ENCODE assay signal across 8 cellular contexts in the genomic region with DNA sequence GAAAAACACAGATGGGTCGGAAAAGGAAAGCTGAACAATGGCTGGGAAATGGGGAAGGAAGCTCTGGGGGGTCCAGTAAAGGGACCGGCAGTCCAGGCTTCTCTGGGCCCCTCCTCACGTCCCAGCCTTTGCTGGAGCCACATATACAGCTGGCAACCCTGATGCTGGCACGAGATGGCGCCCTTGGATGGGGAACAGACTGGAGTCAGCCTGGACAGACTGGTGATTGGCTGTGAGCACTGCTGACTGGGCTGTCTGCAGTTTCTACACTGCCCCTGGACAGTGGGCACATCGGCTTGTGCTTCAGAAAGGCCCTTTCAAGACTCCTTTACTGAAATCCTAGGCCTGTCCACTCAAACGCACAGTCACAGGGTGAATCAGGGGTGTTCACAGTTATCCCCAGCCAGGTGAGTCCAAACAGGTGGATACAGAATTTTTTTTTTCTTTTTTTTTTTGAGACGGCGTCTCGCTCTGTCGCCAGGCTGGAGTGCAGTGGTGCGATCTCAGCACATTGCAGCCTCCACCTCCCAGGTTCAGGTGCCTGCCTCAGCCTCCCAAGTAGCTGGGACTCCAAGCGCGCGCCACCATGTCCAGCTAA. TPM values are rescaled to one million over a fixed set of nuclear protein-coding genes. Genes with fewer than 3 reads are reported as not detected.
DNase-seq lines count a peak whose midpoint lies in the region; ATAC-seq and TF ChIP-seq lines count a peak whose summit lies in the region.

No MANE protein-coding gene starts in this region.

- H3K4me1 ChIP-seq in SJCRH30 (peaks cover 9% of the 10 kb centered on the region), heart left ventricle (peaks cover 0 to 19% (median 7%) of the 10 kb centered on the region in 12 donors), prostate gland (replicated peaks) (peaks cover 2% of the 10 kb centered on the region)

- H3K9me3 Mint-ChIP-seq in activated naive CD8-positive, alpha-beta T cell treated with anti-CD3 and anti-CD28 coated beads, Interleukin-2, amount 10 ng/mL, durations not matched to agents 7 days and 5 days = no peaks in the 10 kb centered on the region

- WGBS in heart left ventricle, 4 donors = 53 to 57% (median 54%) methylated on average over 15 of the region's 15 CpGs
- 50% methylated on average over 15 of the region's 15 CpGs for WGBS in prostate gland

- peaks cover 40% of the 10 kb centered on the region for H3K27me3 Mint-ChIP-seq in activated naive CD8-positive, alpha-beta T cell treated with anti-CD3 and anti-CD28 coated beads, Interleukin-2, amount 10 ng/mL, durations not matched to agents 7 days and 5 days

- H3K27ac Mint-ChIP-seq in activated naive CD8-positive, alpha-beta T cell treated with anti-CD3 and anti-CD28 coated beads, Interleukin-2, amount 10 ng/mL, durations not matched to agents 7 days and 5 days = no peak overlapping the region

- H3K27me3 ChIP-seq in SJCRH30 = no peaks in the 10 kb centered on the region
- peaks cover 0 to 30% (median 0%) of the 10 kb centered on the region in 9 donors for H3K27me3 ChIP-seq in heart left ventricle
- H3K27me3 ChIP-seq in prostate gland (replicated peaks; ENCODE audit: insufficient read depth) = no peaks in the 10 kb centered on the region

- DNase-seq in ELR (ENCODE audit: low read depth) (peak; percentile 80), NAMALWA (ENCODE audit: low spot score) (peak; percentile 74), SJCRH30 (peak; percentile 87 to 93), heart left ventricle (peak; percentile 74 to 89 (median 82)), prostate gland (ENCODE audit: low spot score) (peak; percentile 77)
- DNase-seq in activated naive CD8-positive, alpha-beta T cell treated with anti-CD3 and anti-CD28 coated beads, Interleukin-2, amount 10 ng/mL, durations not matched to agents 7 days and 5 days = peak; percentile 69

- H3K4me3 Mint-ChIP-seq in activated naive CD8-positive, alpha-beta T cell treated with anti-CD3 and anti-CD28 coated beads, Interleukin-2, amount 10 ng/mL, durations not matched to agents 7 days and 5 days = no peak overlapping the region

- H3K4me3 ChIP-seq in SJCRH30 (no peak overlapping the region), heart left ventricle (no peak overlapping the region), prostate gland (no peak overlapping the region)

- intact Hi-C loops in heart left ventricle (cut with DNase I) = loop anchor here (1.0 to 10.0 kb wide), 5 partner anchors 77 to 222 kb away; a partner anchor contains a TSS
- intact Hi-C loops in prostate gland (cut with DNase I) = loop anchor here (1.0 kb wide), 1 partner anchor 222 kb away; no protein-coding TSS in a partner anchor

- H3K36me3 Mint-ChIP-seq in activated naive CD8-positive, alpha-beta T cell treated with anti-CD3 and anti-CD28 coated beads, Interleukin-2, amount 10 ng/mL, durations not matched to agents 7 days and 5 days = no peaks in the 10 kb centered on the region

- H3K36me3 ChIP-seq in SJCRH30 (no peaks in the 10 kb centered on the region), heart left ventricle (no peaks in the 10 kb centered on the region), prostate gland (no peaks in the 10 kb centered on the region)

- H3K27ac ChIP-seq in SJCRH30 (no peak overlapping the region), heart left ventricle (no peak overlapping the region), prostate gland (no peak overlapping the region)

- H3K9me3 ChIP-seq in SJCRH30 (replicated peaks) (no peaks in the 10 kb centered on the region), heart left ventricle (no peaks in the 10 kb centered on the region), prostate gland (no peaks in the 10 kb centered on the region)

- peak; percentile 55 to 80 (median 67) for TF ChIP-seq CTCF in heart left ventricle (IDR thresholded peaks at IDR 0.05)
- peak; percentile 23 to 92 (median 76) for TF ChIP-seq CTCF in prostate gland (IDR thresholded peaks at IDR 0.05)

- peak; percentile 69 for ATAC-seq in activated naive CD8-positive, alpha-beta T cell treated with anti-CD3 and anti-CD28 coated beads, Interleukin-2, amount 10 ng/mL, durations not matched to agents 7 days and 5 days (ENCODE audit: low read depth)
- ATAC-seq in heart left ventricle (peak; percentile 87 to 90 (median 88)), GM19328 (IDR thresholded peaks at IDR 0.05; ENCODE audit: unreplicated experiment) (no peak), GM19324 (IDR thresholded peaks at IDR 0.05; ENCODE audit: low FRiP score, unreplicated experiment) (no peak)

- TF ChIP-seq POLR2A in heart left ventricle (IDR thresholded peaks at IDR 0.05) (no peak), prostate gland (IDR thresholded peaks at IDR 0.05) (no peak)

- POLR2A ChIA-PET in activated naive CD8-positive, alpha-beta T cell treated with anti-CD3 and anti-CD28 coated beads, Interleukin-2, amount 10 ng/mL, durations not matched to agents 7 days and 5 days (lab: Charles Lee) = interaction anchor here (0.6 kb wide), 1 partner anchor 642 kb away, joined by 6 read pairs; no protein-coding TSS in a partner anchor

- peaks cover 4% of the 10 kb centered on the region for H3K4me1 Mint-ChIP-seq in activated naive CD8-positive, alpha-beta T cell treated with anti-CD3 and anti-CD28 coated beads, Interleukin-2, amount 10 ng/mL, durations not matched to agents 7 days and 5 days

RNA-seq across cellular contexts. Expression of a gene that starts 31.1 kb away (rescaled TPM):
- 19.0 and 20.6 TPM in 2 replicates for total RNA-seq in SJCRH30 (2014; rRNA removed; shearing (Covaris generic))
- 10 to 100 TPM; 26.5 to 30.2 TPM for total RNA-seq in activated naive CD8-positive, alpha-beta T cell treated with anti-CD3 and anti-CD28 coated beads, Interleukin-2, amount 10 ng/mL, durations not matched to agents 7 days and 5 days
- total RNA-seq in heart left ventricle (10 to 100 TPM in 8 of 9 donors, 1 to 10 TPM in 1; 9.7 to 17.7 (median 15.2) TPM), prostate gland (10 to 100 TPM; 18.2 to 26.3 TPM)
- 1 to 10 TPM; 4.6 to 7.4 TPM for polyA plus RNA-seq in heart left ventricle

Comparison
In these comparisons a context has a peak if more than half of its experiments do, and no peak if none do; other contexts are left out.
1. ATAC-seq: peak in activated naive CD8-positive, alpha-beta T cell treated with anti-CD3 and anti-CD28 coated beads, Interleukin-2, amount 10 ng/mL, durations not matched to agents 7 days and 5 days (single experiment) and heart left ventricle (4 of 4); none in GM19328 (single experiment) and GM19324 (single experiment).
2. Peak in every context shown above with its lines, with median percentiles within 50 percentile points of each other: DNase-seq.